Comparison of ENCODE assay signal across 8 cellular contexts in genomic region chr11:66114957-66115356, GRCh38. TPM values are rescaled to one million over a fixed set of nuclear protein-coding genes. Genes with fewer than 3 reads are reported as not detected.
DNase-seq lines count a peak whose midpoint lies in the region; ATAC-seq and TF ChIP-seq lines count a peak whose summit lies in the region.
"Not testable (repeated sequence)": the region's sequence is repeated elsewhere in the genome, so short reads cannot be mapped to it uniquely, and the experiment has no call there.

No MANE protein-coding gene starts in this region.

- POLR2A ChIA-PET in activated CD8-positive, alpha-beta T cell treated with anti-CD3 and anti-CD28 coated beads for 36 hours (lab: Charles Lee), result interaction anchor here (1.0 to 1.9 kb wide), 6 partner anchors 10 to 225 kb away, joined by 3 to 8 read pairs (median 4); partner anchors contain the start of gene CCDC85B

- H3K4me3 Mint-ChIP-seq in activated CD8-positive, alpha-beta T cell treated with anti-CD3 and anti-CD28 coated beads for 36 hours, result peak overlapping the region; percentile 69
- H3K4me3 Mint-ChIP-seq in activated naive CD8-positive, alpha-beta T cell, result peak overlapping the region; percentile 81
- peak overlapping the region; percentile 57 to 84 (median 81) for H3K4me3 Mint-ChIP-seq in immature natural killer cell
- not testable (repeated sequence) for H3K4me3 Mint-ChIP-seq in nephron
- peak overlapping the region; percentile 79 for H3K4me3 Mint-ChIP-seq in stimulated activated naive CD8-positive, alpha-beta T cell treated with anti-CD3 and anti-CD28 coated beads, Interleukin-15, Interleukin-2, amounts not matched to agents 100 ng/mL and 50 ng/mL, for 24 hours

- CTCF ChIA-PET in activated CD8-positive, alpha-beta T cell treated with anti-CD3 and anti-CD28 coated beads for 36 hours (lab: Charles Lee), result interaction anchor here (1.1 to 2.3 kb wide), 5 partner anchors 19 to 109 kb away, joined by 3 to 19 read pairs (median 3); partner anchors contain the start of gene PACS1

- H3K4me1 Mint-ChIP-seq in activated CD8-positive, alpha-beta T cell treated with anti-CD3 and anti-CD28 coated beads for 36 hours (ENCODE audit: low read depth), result peaks cover 92% of the 10 kb centered on the region
- peaks cover 93% of the 10 kb centered on the region for H3K4me1 Mint-ChIP-seq in activated naive CD8-positive, alpha-beta T cell (ENCODE audit: low read depth)
- H3K4me1 Mint-ChIP-seq in immature natural killer cell, result peaks cover 85 to 96% of the 10 kb centered on the region in 2 donors
- peaks cover 52% of the 10 kb centered on the region for H3K4me1 Mint-ChIP-seq in nephron
- peaks cover 97% of the 10 kb centered on the region for H3K4me1 Mint-ChIP-seq in stimulated activated naive CD8-positive, alpha-beta T cell treated with anti-CD3 and anti-CD28 coated beads, Interleukin-15, Interleukin-2, amounts not matched to agents 100 ng/mL and 50 ng/mL, for 24 hours (ENCODE audit: low read depth)

- H3K27ac ChIP-seq in BLaER1, result peak overlapping the region; percentile 59; the same call in 1 of the 2 replicates
- peak overlapping the region; percentile 73 for H3K27ac ChIP-seq in HUES48 (ENCODE audit: low read depth, low read length)
- H3K27ac ChIP-seq in SJCRH30, result peak overlapping the region; percentile 47

- peak overlapping the region; percentile 86 for H3K4me2 ChIP-seq in BLaER1

- not testable (repeated sequence) for H3K9ac ChIP-seq in BLaER1; HUES48 (ENCODE audit: low read depth, low read length)

- intact Hi-C loops in activated CD8-positive, alpha-beta T cell treated with anti-CD3 and anti-CD28 coated beads for 36 hours (cut with micrococcal nuclease), result not testable (repeated sequence)

- not testable (repeated sequence) for H3K9me3 Mint-ChIP-seq in activated CD8-positive, alpha-beta T cell treated with anti-CD3 and anti-CD28 coated beads for 36 hours; activated naive CD8-positive, alpha-beta T cell (ENCODE audit: low read depth); immature natural killer cell; nephron; stimulated activated naive CD8-positive, alpha-beta T cell treated with anti-CD3 and anti-CD28 coated beads, Interleukin-15, Interleukin-2, amounts not matched to agents 100 ng/mL and 50 ng/mL, for 24 hours

- H3K27me3 Mint-ChIP-seq in activated CD8-positive, alpha-beta T cell treated with anti-CD3 and anti-CD28 coated beads for 36 hours; activated naive CD8-positive, alpha-beta T cell; immature natural killer cell (ENCODE audit: low read depth in 3 of 3); nephron (ENCODE audit: low read depth); stimulated activated naive CD8-positive, alpha-beta T cell treated with anti-CD3 and anti-CD28 coated beads, Interleukin-15, Interleukin-2, amounts not matched to agents 100 ng/mL and 50 ng/mL, for 24 hours: not testable (repeated sequence)

- H3K9me3 ChIP-seq in BLaER1; HUES48 (ENCODE audit: control insufficient read depth, insufficient read depth, low read length); SJCRH30 (replicated peaks): not testable (repeated sequence)

- 0 out of 2 replicates have a peak overlapping the region, but pooled peaks have one; percentile 18 for H3K4me3 ChIP-seq in BLaER1
- H3K4me3 ChIP-seq in HUES48 (ENCODE audit: low read depth, low read length); SJCRH30: not testable (repeated sequence)

- H3K27ac Mint-ChIP-seq in activated CD8-positive, alpha-beta T cell treated with anti-CD3 and anti-CD28 coated beads for 36 hours, result peak overlapping the region; percentile 91
- H3K27ac Mint-ChIP-seq in activated naive CD8-positive, alpha-beta T cell, result peak overlapping the region; percentile 93
- H3K27ac Mint-ChIP-seq in immature natural killer cell (peak overlapping the region; percentile 77 to 99 (median 94)), nephron (peak overlapping the region; percentile 34 to 71 (median 51))
- H3K27ac Mint-ChIP-seq in stimulated activated naive CD8-positive, alpha-beta T cell treated with anti-CD3 and anti-CD28 coated beads, Interleukin-15, Interleukin-2, amounts not matched to agents 100 ng/mL and 50 ng/mL, for 24 hours, result peak overlapping the region; percentile 93

- H3K4me1 ChIP-seq in BLaER1, result peaks cover 81% of the 10 kb centered on the region
- peaks cover 49% of the 10 kb centered on the region for H3K4me1 ChIP-seq in HUES48 (ENCODE audit: control insufficient read depth, insufficient read depth, low read length)
- H3K4me1 ChIP-seq in SJCRH30, result peaks cover 56% of the 10 kb centered on the region

- not testable (repeated sequence) for DNase-seq in SJCRH30; activated CD8-positive, alpha-beta T cell treated with anti-CD3 and anti-CD28 coated beads for 36 hours; immature natural killer cell

- H3K27me3 ChIP-seq in BLaER1; HUES48 (ENCODE audit: control insufficient read depth, insufficient read depth, low read length); SJCRH30: not testable (repeated sequence)

- H3K36me3 Mint-ChIP-seq in activated CD8-positive, alpha-beta T cell treated with anti-CD3 and anti-CD28 coated beads for 36 hours (ENCODE audit: low read depth); activated naive CD8-positive, alpha-beta T cell; immature natural killer cell; nephron (ENCODE audit: low read depth); stimulated activated naive CD8-positive, alpha-beta T cell treated with anti-CD3 and anti-CD28 coated beads, Interleukin-15, Interleukin-2, amounts not matched to agents 100 ng/mL and 50 ng/mL, for 24 hours (ENCODE audit: low read depth): not testable (repeated sequence)

- peaks cover 64% of the 10 kb centered on the region for H4K20me1 ChIP-seq in BLaER1

- TF ChIP-seq CTCF in activated CD8-positive, alpha-beta T cell treated with anti-CD3 and anti-CD28 coated beads for 36 hours (IDR thresholded peaks at IDR 0.05); nephron (IDR thresholded peaks at IDR 0.05; ENCODE audit: unreplicated experiment in 3 of 3): not testable (repeated sequence)

- not testable (repeated sequence) for H3K36me3 ChIP-seq in BLaER1; HUES48 (ENCODE audit: control insufficient read depth, insufficient read depth, low read length); SJCRH30

- ATAC-seq in activated CD8-positive, alpha-beta T cell treated with anti-CD3 and anti-CD28 coated beads for 36 hours, result not testable (repeated sequence)

RNA-seq across cellular contexts. Expression of gene PACS1, which starts 44.9 kb away (rescaled TPM):
- 11.8 and 12.5 TPM in 2 replicates for total RNA-seq in SJCRH30 (2014; rRNA removed; shearing (Covaris generic))
- 10 to 100 TPM; 76.3 to 78.3 TPM for total RNA-seq in activated CD8-positive, alpha-beta T cell treated with anti-CD3 and anti-CD28 coated beads for 36 hours
- 10 to 100 TPM; 10.0 to 72.3 (median 23.9) TPM for polyA plus RNA-seq in immature natural killer cell
